Comparison of ENCODE assay signal across 29 cellular contexts in genomic region chrX:48613502-48614160, GRCh38.
"Had no signal": no experiment of that assay in that cellular context is flagged by ENCODE, and none has a peak within 500 bp of the region (broad histone marks: within the 10 kb centered on the region; RNA-seq: fewer than 3 reads in every experiment).

No MANE protein-coding gene starts in this region.

- H3K9me3 ChIP-seq: gastrocnemius medialis, pancreas, prostate gland, suprapubic skin, tibial artery, upper lobe of right lung had no signal

- H3K27ac Mint-ChIP-seq: activated CD4-positive, alpha-beta memory T cell treated with anti-CD3 and anti-CD28 coated beads, Interleukin-2, amount 10 ng/mL, durations not matched to agents 7 days and 5 days; activated CD4-positive, alpha-beta T cell treated with anti-CD3 and anti-CD28 coated beads, Interleukin-2, amount 10 ng/mL, durations not matched to agents 7 days and 5 days; activated naive CD4-positive, alpha-beta T cell treated with anti-CD3 and anti-CD28 coated beads, Interleukin-2, amount 50 U/mL, for 24 hours; activated naive CD8-positive, alpha-beta T cell treated with anti-CD3 and anti-CD28 coated beads, Interleukin-2, amount 50 U/mL, for 24 hours; activated T-helper 2 cell treated with anti-CD3 and anti-CD28 coated beads, Interferon-gamma antibody, Interleukin-2, Interleukin-4, amounts not matched to agents 10 μg/mL and 5 μg/mL and 100 μg/mL, durations not matched to agents 14 hours and 24 hours and 36 hours; effector memory CD8-positive, alpha-beta T cell; T-helper 17 cell; WTC11 had no signal

- H3K4me3 ChIP-seq: coronary artery, dorsolateral prefrontal cortex, gastrocnemius medialis, hepatocyte, pancreas, prostate gland, suprapubic skin, tibial artery, upper lobe of right lung had no signal

- H3K9me3 Mint-ChIP-seq: activated CD4-positive, alpha-beta memory T cell treated with anti-CD3 and anti-CD28 coated beads, Interleukin-2, amount 10 ng/mL, durations not matched to agents 7 days and 5 days; activated CD4-positive, alpha-beta T cell treated with anti-CD3 and anti-CD28 coated beads, Interleukin-2, amount 10 ng/mL, durations not matched to agents 7 days and 5 days; activated naive CD4-positive, alpha-beta T cell treated with anti-CD3 and anti-CD28 coated beads, Interleukin-2, amount 50 U/mL, for 24 hours; activated naive CD8-positive, alpha-beta T cell treated with anti-CD3 and anti-CD28 coated beads, Interleukin-2, amount 50 U/mL, for 24 hours; activated T-cell treated with anti-CD3 and anti-CD28 coated beads, Interleukin-2, amount 50 U/mL, for 4 hours; activated T-helper 2 cell treated with anti-CD3 and anti-CD28 coated beads, Interferon-gamma antibody, Interleukin-2, Interleukin-4, amounts not matched to agents 10 μg/mL and 5 μg/mL and 100 μg/mL, durations not matched to agents 14 hours and 24 hours and 36 hours; effector memory CD8-positive, alpha-beta T cell; WTC11 had no signal

- H3K4me3 Mint-ChIP-seq: activated CD4-positive, alpha-beta memory T cell treated with anti-CD3 and anti-CD28 coated beads, Interleukin-2, amount 10 ng/mL, durations not matched to agents 7 days and 5 days; activated CD4-positive, alpha-beta T cell treated with anti-CD3 and anti-CD28 coated beads, Interleukin-2, amount 10 ng/mL, durations not matched to agents 7 days and 5 days; activated naive CD4-positive, alpha-beta T cell treated with anti-CD3 and anti-CD28 coated beads, Interleukin-2, amount 50 U/mL, for 24 hours; activated naive CD8-positive, alpha-beta T cell treated with anti-CD3 and anti-CD28 coated beads, Interleukin-2, amount 50 U/mL, for 24 hours; activated T-cell treated with anti-CD3 and anti-CD28 coated beads, Interleukin-2, amount 50 U/mL, for 4 hours; effector memory CD8-positive, alpha-beta T cell; T-helper 17 cell; WTC11 had no signal

- H3K36me3 Mint-ChIP-seq: activated naive CD4-positive, alpha-beta T cell treated with anti-CD3 and anti-CD28 coated beads, Interleukin-2, amount 50 U/mL, for 24 hours; WTC11 had no signal

- H3K27ac ChIP-seq: coronary artery, dorsolateral prefrontal cortex, gastrocnemius medialis, hepatocyte, pancreas, prostate gland, suprapubic skin, tibial artery, upper lobe of right lung had no signal

- H3K4me1 Mint-ChIP-seq: activated CD4-positive, alpha-beta memory T cell treated with anti-CD3 and anti-CD28 coated beads, Interleukin-2, amount 10 ng/mL, durations not matched to agents 7 days and 5 days; activated naive CD4-positive, alpha-beta T cell treated with anti-CD3 and anti-CD28 coated beads, Interleukin-2, amount 50 U/mL, for 24 hours; T-helper 17 cell had no signal

- DNase-seq: activated CD4-positive, alpha-beta memory T cell treated with anti-CD3 and anti-CD28 coated beads, Interleukin-2, amount 10 ng/mL, durations not matched to agents 7 days and 5 days; activated CD4-positive, alpha-beta T cell treated with anti-CD3 and anti-CD28 coated beads for 1 hour; activated CD4-positive, alpha-beta T cell treated with anti-CD3 and anti-CD28 coated beads, Interleukin-2, amount 10 ng/mL, durations not matched to agents 7 days and 5 days; activated naive CD8-positive, alpha-beta T cell treated with anti-CD3 and anti-CD28 coated beads, Interleukin-2, amount 50 U/mL, for 24 hours; activated T-cell treated with anti-CD3 and anti-CD28 coated beads, Interleukin-2, amount 50 U/mL, for 4 hours; amygdala; cerebellar nuclear complex; effector memory CD8-positive, alpha-beta T cell; erythroblast; gastrocnemius medialis; glutamatergic neuron; left cardiac atrium; left ventricle myocardium superior; pancreas; stimulated activated CD4-positive, alpha-beta T cell treated with anti-CD3 and anti-CD28 coated beads, Interleukin-15, amount 100 ng/mL, for 24 hours; stimulated activated CD4-positive, alpha-beta T cell treated with anti-CD3 and anti-CD28 coated beads, Interleukin-2, amount 100 ng/mL, for 24 hours; stimulated activated naive CD4-positive, alpha-beta T cell; T-helper 17 cell; T1000; tibial artery; upper lobe of right lung had no signal

- H3K27me3 Mint-ChIP-seq: activated CD4-positive, alpha-beta memory T cell treated with anti-CD3 and anti-CD28 coated beads, Interleukin-2, amount 10 ng/mL, durations not matched to agents 7 days and 5 days; activated naive CD4-positive, alpha-beta T cell treated with anti-CD3 and anti-CD28 coated beads, Interleukin-2, amount 50 U/mL, for 24 hours; activated naive CD8-positive, alpha-beta T cell treated with anti-CD3 and anti-CD28 coated beads, Interleukin-2, amount 50 U/mL, for 24 hours; T-helper 17 cell had no signal

- H3K27me3 ChIP-seq: hepatocyte, pancreas, suprapubic skin, tibial artery, upper lobe of right lung had no signal

- ATAC-seq: activated naive CD8-positive, alpha-beta T cell treated with anti-CD3 and anti-CD28 coated beads, Interleukin-2, amount 50 U/mL, for 24 hours; activated T-cell treated with anti-CD3 and anti-CD28 coated beads, Interleukin-2, amount 50 U/mL, for 4 hours; effector memory CD8-positive, alpha-beta T cell; gastrocnemius medialis; left cardiac atrium; left ventricle myocardium superior; pancreas; T-helper 17 cell; upper lobe of right lung; WTC11 had no signal

- H3K4me1 ChIP-seq: gastrocnemius medialis, pancreas, prostate gland, suprapubic skin, tibial artery, upper lobe of right lung had no signal

- H3K36me3 ChIP-seq: gastrocnemius medialis, pancreas, prostate gland, suprapubic skin, tibial artery, upper lobe of right lung had no signal
